In the genomic region with DNA sequence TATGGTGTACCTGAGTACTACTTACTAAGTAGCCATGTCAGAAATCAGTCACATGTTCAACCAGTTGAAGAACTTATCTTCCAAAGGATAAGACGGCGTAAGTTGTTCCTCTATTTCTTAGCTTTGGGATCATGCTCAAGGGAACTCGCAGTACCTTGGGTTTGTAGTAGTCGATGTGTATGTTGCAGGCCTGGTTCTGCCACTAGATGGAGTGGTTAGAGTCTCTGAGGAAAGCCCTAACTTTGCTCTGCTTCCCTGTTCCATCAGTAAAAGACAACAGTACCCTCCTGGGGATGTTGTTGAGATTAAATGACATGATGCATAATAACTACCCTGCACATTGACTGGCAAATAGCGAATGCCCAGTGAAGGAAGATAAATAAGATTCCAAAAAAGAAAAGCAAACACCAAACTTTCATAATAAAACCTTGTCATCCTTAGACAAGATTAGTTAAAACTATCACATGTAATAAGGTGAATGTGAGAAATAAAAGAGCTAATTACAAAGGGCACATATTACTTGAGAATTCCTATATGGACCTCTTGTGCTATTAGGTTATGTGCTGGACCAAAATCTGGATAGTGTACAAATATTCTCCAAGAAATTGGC, we compare ENCODE assay signal across 8 cellular contexts.
DNase-seq lines count a peak whose midpoint lies in the region; ATAC-seq and TF ChIP-seq lines count a peak whose summit lies in the region.

No MANE protein-coding gene starts in this region.

- ATAC-seq in foreskin keratinocyte (peak; percentile 63), GM21360 (IDR thresholded peaks at IDR 0.05; ENCODE audit: unreplicated experiment) (no peak), psoas muscle (no peak), GM21526 (IDR thresholded peaks at IDR 0.05; ENCODE audit: low FRiP score, unreplicated experiment) (no peak)

- no peaks in the 10 kb centered on the region for H4K20me1 ChIP-seq in OCI-LY3 (ENCODE audit: insufficient read depth, low read length)

- TF ChIP-seq CTCF in GM12874 (IDR thresholded peaks at IDR 0.05; ENCODE audit: insufficient read depth, low read depth, low read length) (peak; percentile 55), OCI-LY3 (IDR thresholded peaks at IDR 0.05; ENCODE audit: low read depth, low read length) (peak; percentile 60), foreskin keratinocyte (conservative IDR thresholded peaks at IDR 0.05) (peak; percentile 69), psoas muscle (IDR thresholded peaks at IDR 0.05) (no peak)

- 61 to 64% (median 61%) methylated on average over 5 of the region's 5 CpGs for WGBS in psoas muscle, 3 donors

- H3K27me3 ChIP-seq in OCI-LY3 (ENCODE audit: low read depth, low read length) (no peaks in the 10 kb centered on the region), foreskin keratinocyte (peaks cover 5% of the 10 kb centered on the region), psoas muscle (ENCODE audit: insufficient read depth in 3 of 3, low read length in 2 of 3) (no peaks in the 10 kb centered on the region)

- peak; percentile 36 for DNase-seq in A172 (ENCODE audit: low spot score)
- peak in 1 of 2 donors; percentile 22 for DNase-seq in foreskin keratinocyte
- no peak for DNase-seq in activated naive CD4-positive, alpha-beta T cell treated with Interleukin-2 at 50 U/mL for 16 hours
- no peak for DNase-seq in psoas muscle

- no peak overlapping the region for H2AFZ ChIP-seq in OCI-LY3 (ENCODE audit: low read depth, low read length)

- H3K9me3 ChIP-seq in OCI-LY3 (ENCODE audit: insufficient read depth, low read length) = no peaks in the 10 kb centered on the region
- H3K9me3 ChIP-seq in psoas muscle = no peaks in the 10 kb centered on the region

- H3K4me1 ChIP-seq in OCI-LY3 (ENCODE audit: low read length) = no peaks in the 10 kb centered on the region
- no peaks in the 10 kb centered on the region for H3K4me1 ChIP-seq in foreskin keratinocyte
- no peaks in the 10 kb centered on the region for H3K4me1 ChIP-seq in psoas muscle

- H3K9ac ChIP-seq in OCI-LY3 (ENCODE audit: low read length) = no peak overlapping the region

- no peak overlapping the region for H3K4me2 ChIP-seq in OCI-LY3 (ENCODE audit: low read length)

- intact Hi-C loops in psoas muscle (cut with DNase I) = no loop called here

- H3K27ac ChIP-seq in OCI-LY3 (ENCODE audit: low read length) (no peak overlapping the region), foreskin keratinocyte (no peak overlapping the region), psoas muscle (no peak overlapping the region)

- no peak overlapping the region for H3K4me3 ChIP-seq in OCI-LY3 (ENCODE audit: low read length)
- H3K4me3 ChIP-seq in psoas muscle = no peak overlapping the region

- no peaks in the 10 kb centered on the region for H3K79me2 ChIP-seq in OCI-LY3 (ENCODE audit: low read length)

- H3K36me3 ChIP-seq in OCI-LY3 (replicated peaks; ENCODE audit: low read depth, low read length) = no peaks in the 10 kb centered on the region
- no peaks in the 10 kb centered on the region for H3K36me3 ChIP-seq in psoas muscle (ENCODE audit: insufficient read depth in 1 of 2, low read depth in 1 of 2)
